ENCODE assay signal across 21 cellular contexts in genomic region chr4:27819261-27819660, GRCh38.
"Had no signal": no experiment of that assay in that cellular context is flagged by ENCODE, and none has a peak within 500 bp of the region (broad histone marks: within the 10 kb centered on the region; RNA-seq: fewer than 3 reads in every experiment).

No MANE protein-coding gene starts in this region.

- H3K27ac Mint-ChIP-seq: naive thymus-derived CD8-positive, alpha-beta T cell; stimulated activated memory B cell treated with anti-CD40 and anti-IgM and Interleukin-4, amounts not matched to agents 10 μg/mL and 1 μg/mL and 100 μg/mL, for 72 hours; stimulated activated naive CD8-positive, alpha-beta T cell treated with anti-CD3 and anti-CD28 coated beads, Interleukin-15, amount 100 ng/mL, for 72 hours had no signal

- H3K4me3 ChIP-seq: gastrocnemius medialis, heart right ventricle, spleen, thoracic aorta, transverse colon had no signal

- H3K9me3 ChIP-seq: gastrocnemius medialis, thoracic aorta, transverse colon had no signal

- H3K27me3 Mint-ChIP-seq: naive thymus-derived CD8-positive, alpha-beta T cell; stimulated activated memory B cell treated with anti-CD40 and anti-IgM and Interleukin-4, amounts not matched to agents 10 μg/mL and 1 μg/mL and 100 μg/mL, for 72 hours; stimulated activated naive CD8-positive, alpha-beta T cell treated with anti-CD3 and anti-CD28 coated beads, Interleukin-15, amount 100 ng/mL, for 72 hours had no signal

- H3K36me3 ChIP-seq: gastrocnemius medialis, heart right ventricle, spleen, thoracic aorta, transverse colon had no signal

- H3K4me3 Mint-ChIP-seq: naive thymus-derived CD8-positive, alpha-beta T cell; neural crest cell; stimulated activated memory B cell treated with anti-CD40 and anti-IgM and Interleukin-4, amounts not matched to agents 10 μg/mL and 1 μg/mL and 100 μg/mL, for 72 hours; stimulated activated naive CD8-positive, alpha-beta T cell treated with anti-CD3 and anti-CD28 coated beads, Interleukin-15, amount 100 ng/mL, for 72 hours had no signal

- H3K4me1 ChIP-seq: gastrocnemius medialis, heart right ventricle, spleen, transverse colon had no signal

- DNase-seq: cortex of kidney; effector memory CD4-positive, alpha-beta T cell; gastrocnemius medialis; heart right ventricle; hypothalamus; islet precursor cell; mammary epithelial cell; naive thymus-derived CD8-positive, alpha-beta T cell; right cardiac atrium; spleen; stimulated activated CD4-positive, alpha-beta T cell treated with anti-CD3 and anti-CD28 coated beads, Interleukin-15, amount 100 ng/mL, for 24 hours; stimulated activated CD4-positive, alpha-beta T cell treated with anti-CD3 and anti-CD28 coated beads, Interleukin-1b, Interleukin-23, amount 100 ng/mL, for 48 hours; stimulated activated CD4-positive, alpha-beta T cell treated with anti-CD3 and anti-CD28 coated beads, Interleukin-4, amount 100 ng/mL, for 24 hours; stimulated activated naive CD8-positive, alpha-beta T cell treated with anti-CD3 and anti-CD28 coated beads, Interleukin-15, amount 100 ng/mL, for 72 hours; substantia nigra; transverse colon had no signal

- ATAC-seq: esophagus mucosa; gastrocnemius medialis; heart right ventricle; left lobe of liver; naive thymus-derived CD8-positive, alpha-beta T cell; right cardiac atrium; stimulated activated memory B cell treated with anti-CD40 and anti-IgM and Interleukin-4, amounts not matched to agents 10 μg/mL and 1 μg/mL and 100 μg/mL, for 72 hours; stimulated activated naive CD8-positive, alpha-beta T cell treated with anti-CD3 and anti-CD28 coated beads, Interleukin-15, amount 100 ng/mL, for 72 hours had no signal

- H3K4me1 Mint-ChIP-seq: naive thymus-derived CD8-positive, alpha-beta T cell; neural crest cell; stimulated activated memory B cell treated with anti-CD40 and anti-IgM and Interleukin-4, amounts not matched to agents 10 μg/mL and 1 μg/mL and 100 μg/mL, for 72 hours; stimulated activated naive CD8-positive, alpha-beta T cell treated with anti-CD3 and anti-CD28 coated beads, Interleukin-15, amount 100 ng/mL, for 72 hours had no signal

- H3K36me3 Mint-ChIP-seq: naive thymus-derived CD8-positive, alpha-beta T cell; stimulated activated memory B cell treated with anti-CD40 and anti-IgM and Interleukin-4, amounts not matched to agents 10 μg/mL and 1 μg/mL and 100 μg/mL, for 72 hours had no signal

- H3K27ac ChIP-seq: gastrocnemius medialis, heart right ventricle, spleen, thoracic aorta, transverse colon had no signal

- H3K27me3 ChIP-seq: gastrocnemius medialis, heart right ventricle, spleen, transverse colon had no signal
